Comparison of ENCODE assay signal across 34 cellular contexts in the genomic region with DNA sequence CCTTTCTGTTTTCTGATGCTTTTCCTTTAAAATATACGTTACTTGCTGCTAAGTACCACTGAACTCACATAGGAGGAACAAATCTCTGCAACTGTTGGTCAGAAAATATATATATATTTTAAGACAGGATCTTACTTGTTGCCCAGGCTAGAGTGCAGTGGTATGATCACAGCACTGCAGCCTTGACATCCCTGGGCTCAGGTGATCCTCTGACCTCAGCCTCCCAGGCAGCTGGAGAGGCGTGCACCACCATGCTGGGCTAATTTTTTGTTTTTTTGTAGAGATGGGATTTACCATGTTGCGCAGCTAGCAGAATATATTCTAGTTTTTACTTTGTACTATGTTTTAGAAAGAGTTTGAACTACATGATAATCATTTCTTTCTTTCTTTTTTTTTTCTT.
"Had no signal": no experiment of that assay in that cellular context is flagged by ENCODE, and none has a peak within 500 bp of the region (broad histone marks: within the 10 kb centered on the region; RNA-seq: fewer than 3 reads in every experiment).

No MANE protein-coding gene starts in this region.

- DNase-seq: Karpas-422, Kasumi-1, MG63, MM.1S, MV-4-11, NCI-H1048, NCI-H1092, NCI-H1092 treated with DMSO at 0.1 percent for 48 hours, NCI-H1105, NCI-H1105 treated with DMSO at 0.1 percent for 48 hours, NCI-H1417, NCI-H1417 treated with DMSO at 0.1 percent for 48 hours, NCI-H1436, NCI-H1436 treated with DMSO at 0.1 percent for 48 hours, NCI-H146, NCI-H1694, NCI-H1694 treated with DMSO at 0.1 percent for 48 hours, NCI-H187, NCI-H187 treated with DMSO at 0.1 percent for 48 hours, NCI-H1930, NCI-H2029, NCI-H2029 treated with DMSO at 0.1 percent for 48 hours, NCI-H2081, NCI-H2081 treated with DMSO at 0.1 percent for 48 hours, NCI-H2107, NCI-H2171, NCI-H2171 treated with DMSO at 0.1 percent for 48 hours, NCI-H2227 treated with DMSO at 0.1 percent for 48 hours, NCI-H226, NCI-H345, NCI-H446, NCI-H446 treated with DMSO at 0.1 percent for 48 hours, NCI-H510A, NCI-H510A treated with DMSO at 0.1 percent for 48 hours had no signal

- H3K9me3 ChIP-seq: MG63 had no signal

- H3K27me3 ChIP-seq: MG63 had no signal

- H3K36me3 ChIP-seq: MG63 had no signal

- H3K4me3 ChIP-seq: MG63 had no signal
